ENCODE assay signal across 8 cellular contexts in the genomic region with DNA sequence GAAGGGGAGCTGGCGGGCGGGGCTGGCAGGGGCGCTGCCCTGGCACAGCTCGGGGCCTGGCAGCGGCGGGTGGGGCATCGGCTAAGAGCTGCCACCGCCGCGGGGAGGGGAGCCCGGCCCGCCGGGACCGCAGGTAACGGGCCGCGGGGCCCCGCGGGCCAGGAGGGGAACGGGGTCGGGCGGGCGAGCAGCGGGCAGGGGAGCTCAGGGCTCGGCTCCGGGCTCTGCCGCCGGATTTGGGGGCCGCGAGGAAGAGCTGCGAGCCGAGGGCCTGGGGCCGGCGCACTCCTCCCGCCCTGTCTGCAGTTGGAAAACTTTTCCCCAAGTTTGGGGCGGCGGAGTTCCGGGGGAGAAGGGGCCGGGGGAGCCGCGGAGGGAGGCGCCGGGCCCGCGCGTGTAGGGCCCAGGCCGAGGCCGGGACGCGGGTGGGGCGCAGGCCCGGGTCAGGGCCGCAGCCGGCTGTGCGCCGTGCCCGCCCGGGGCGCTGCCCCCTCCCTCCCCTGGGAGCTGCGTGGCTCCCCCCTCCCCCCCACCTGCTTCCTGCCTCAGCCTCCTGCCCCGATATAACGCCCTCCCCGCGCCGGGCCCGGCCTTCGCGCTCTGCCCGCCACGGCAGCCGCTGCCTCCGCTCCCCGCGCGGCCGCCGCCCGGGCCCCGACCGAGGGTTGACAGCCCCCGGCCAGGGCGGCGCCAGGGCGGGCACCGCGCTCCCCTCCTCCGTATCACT. TPM values are rescaled to one million over a fixed set of nuclear protein-coding genes. Genes with fewer than 3 reads are reported as not detected.
A peak's percentile ranks its signal among the peaks of the same experiment; 100 is the strongest.
DNase-seq lines count a peak whose midpoint lies in the region; ATAC-seq and TF ChIP-seq lines count a peak whose summit lies in the region.

No MANE protein-coding gene starts in this region.

- intact Hi-C loops in ascending aorta (cut with DNase I) = loop anchor here (1.0 to 10.0 kb wide), 4 partner anchors 37 to 339 kb away; no protein-coding TSS in a partner anchor
- intact Hi-C loops in lower leg skin (cut with DNase I; ENCODE audit: low total_unique reads) = no loop called here

- peak overlapping the region; percentile 66 for H3K4me3 ChIP-seq in AG04449 (ENCODE audit: low read depth, low read length)
- H3K4me3 ChIP-seq in HUES64 (ENCODE audit: low read length) = peak overlapping the region; percentile 50
- peak overlapping the region; percentile 57 to 77 for H3K4me3 ChIP-seq in ascending aorta
- H3K4me3 ChIP-seq in lower leg skin (ENCODE audit: low read depth, poor library complexity, severe bottlenecking) = peak overlapping the region; percentile 32
- H3K4me3 ChIP-seq in thoracic aorta = peak overlapping the region; percentile 82

- TF ChIP-seq CTCF in AG04449 (IDR thresholded peaks at IDR 0.05; ENCODE audit: insufficient read depth, low read length, missing control alignments) (no peak), ascending aorta (IDR thresholded peaks at IDR 0.05) (no peak), lower leg skin (IDR thresholded peaks at IDR 0.05) (no peak), thoracic aorta (IDR thresholded peaks at IDR 0.05) (no peak)

- no peak for TF ChIP-seq POLR2A in lower leg skin (IDR thresholded peaks at IDR 0.05)

- peaks cover 96% of the 10 kb centered on the region for H3K27me3 ChIP-seq in HUES64 (ENCODE audit: insufficient read depth, low read length)
- H3K27me3 ChIP-seq in ascending aorta = no peaks in the 10 kb centered on the region
- no peaks in the 10 kb centered on the region for H3K27me3 ChIP-seq in thoracic aorta (replicated peaks; ENCODE audit: insufficient read depth)

- DNase-seq in AG04449 (ENCODE audit: low read depth, low spot score) = no peak
- DNase-seq in ascending aorta (ENCODE audit: low spot score in 2 of 2) = no peak
- no peak for DNase-seq in lower leg skin (ENCODE audit: low spot score in 2 of 2)
- no peak for DNase-seq in thoracic aorta (ENCODE audit: low spot score)
- DNase-seq in A172 (ENCODE audit: low spot score) = no peak
- no peak for DNase-seq in NCI-H1092 (lab: John Stamatoyannopoulos, UW)
- DNase-seq in GF-D8 (lab: John Stamatoyannopoulos, UW) = no peak

- H3K4me1 ChIP-seq in HUES64 (ENCODE audit: insufficient read depth, low read length) (no peaks in the 10 kb centered on the region), ascending aorta (peaks cover 22 to 24% of the 10 kb centered on the region in 2 donors), thoracic aorta (ENCODE audit: control insufficient read depth in 1 of 2, low read depth in 2 of 2) (peaks cover 20 to 31% of the 10 kb centered on the region in 2 donors)

- H3K9me3 ChIP-seq in HUES64 (ENCODE audit: insufficient read depth, low read depth, low read length) (no peaks in the 10 kb centered on the region), ascending aorta (no peaks in the 10 kb centered on the region), thoracic aorta (no peaks in the 10 kb centered on the region)

- no peak for ATAC-seq in thoracic aorta (ENCODE audit: insufficient number of reproducible peaks, low FRiP score, low read depth)

- POLR2A ChIA-PET in AG04449 (lab: Yijun Ruan, JAX) = interaction anchor here (0.6 to 5.1 kb wide), 26 partner anchors 9 to 350 kb away, joined by 3 to 59 read pairs (median 4); a partner anchor contains a TSS

- H3K27ac ChIP-seq in HUES64 (ENCODE audit: low read depth, low read length) (no peak overlapping the region), ascending aorta (peak overlapping the region; percentile 71 to 77), thoracic aorta (peak overlapping the region; percentile 50 to 61)

- 3% methylated on average over 86 of the region's 87 CpGs for WGBS in HUES64
- 1 to 5% methylated on average over 29 to 30 of the region's 87 CpGs for WGBS in lower leg skin, 2 donors

- H3K36me3 ChIP-seq in HUES64 (ENCODE audit: insufficient read depth, low read length) (no peaks in the 10 kb centered on the region; the same call in 1 of the 2 replicates), ascending aorta (peaks cover 5 to 11% of the 10 kb centered on the region in 2 donors), thoracic aorta (no peaks in the 10 kb centered on the region)

- CTCF ChIA-PET in AG04449 (lab: Yijun Ruan, JAX) = interaction anchor here (0.7 to 8.5 kb wide), 35 partner anchors 11 to 315 kb away, joined by 3 to 348 read pairs (median 5); a partner anchor contains a TSS

- no peak overlapping the region for H3K9ac ChIP-seq in HUES64 (ENCODE audit: low read depth, low read length)

RNA-seq across cellular contexts. Expression of a gene that starts 0.8 kb away (rescaled TPM):
- 0.15 TPM for polyA plus RNA-seq in HUES64 (2013, experiment 1 of 2)
- 0.32 TPM for polyA plus RNA-seq in HUES64 (2013, experiment 2 of 2)
- total RNA-seq in ascending aorta (131 TPM), lower leg skin (10 to 100 TPM in 1 of 4 donors, 1 to 10 TPM in 3; 2.4 to 14.2 (median 5.3) TPM), thoracic aorta (10 to 100 TPM; 38.3 to 53.9 TPM)
- 7.3 and 12.5 TPM in 2 replicates for total RNA-seq in A172 (2014; rRNA removed; shearing (Covaris generic))

RNA-seq across cellular contexts. Expression of a gene that starts 13.8 kb away (rescaled TPM):
- polyA plus RNA-seq in HUES64 (2013, experiment 1 of 2) = 24.9 TPM
- polyA plus RNA-seq in HUES64 (2013, experiment 2 of 2) = 23.5 TPM
- total RNA-seq in ascending aorta (71.3 TPM), lower leg skin (10 to 100 TPM; 34.2 to 51.5 (median 40.3) TPM), thoracic aorta (10 to 100 TPM; 44.1 to 46.6 TPM)
- 104 and 128 TPM in 2 replicates for total RNA-seq in A172 (2014; rRNA removed; shearing (Covaris generic))

RNA-seq across cellular contexts. Expression of a gene that starts 25.7 kb away (rescaled TPM):
- 16.1 TPM for polyA plus RNA-seq in HUES64 (2013, experiment 1 of 2)
- polyA plus RNA-seq in HUES64 (2013, experiment 2 of 2) = 17.9 TPM
- total RNA-seq in ascending aorta (125 TPM), lower leg skin (10 to 100 TPM; 50.4 to 80.0 (median 61.2) TPM), thoracic aorta (10 to 100 TPM; 46.0 to 61.1 TPM)
- total RNA-seq in A172 (2014; rRNA removed; shearing (Covaris generic)) = 31.2 and 33.2 TPM in 2 replicates

RNA-seq across cellular contexts. Expression of a gene that starts 30.5 kb away (rescaled TPM):
- polyA plus RNA-seq in HUES64 (2013, experiment 1 of 2) = 0.30 TPM
- 0.57 TPM for polyA plus RNA-seq in HUES64 (2013, experiment 2 of 2)
- total RNA-seq in ascending aorta (11.5 TPM), lower leg skin (10 to 100 TPM; 19.1 to 31.5 (median 27.6) TPM), thoracic aorta (1 to 10 TPM; 5.4 to 8.0 TPM)
- 1.7 and 2.2 TPM in 2 replicates for total RNA-seq in A172 (2014; rRNA removed; shearing (Covaris generic))

Comparison
In these comparisons a context has a peak if more than half of its experiments do, and no peak if none do; other contexts are left out.
1. H3K4me3 ChIP-seq: peak in every context shown above with its lines; median percentile 82 in thoracic aorta; 67 in ascending aorta; 66 in AG04449; 50 in HUES64; 32 in lower leg skin.